10 cellular contexts compared by ENCODE assay signal in the genomic region with DNA sequence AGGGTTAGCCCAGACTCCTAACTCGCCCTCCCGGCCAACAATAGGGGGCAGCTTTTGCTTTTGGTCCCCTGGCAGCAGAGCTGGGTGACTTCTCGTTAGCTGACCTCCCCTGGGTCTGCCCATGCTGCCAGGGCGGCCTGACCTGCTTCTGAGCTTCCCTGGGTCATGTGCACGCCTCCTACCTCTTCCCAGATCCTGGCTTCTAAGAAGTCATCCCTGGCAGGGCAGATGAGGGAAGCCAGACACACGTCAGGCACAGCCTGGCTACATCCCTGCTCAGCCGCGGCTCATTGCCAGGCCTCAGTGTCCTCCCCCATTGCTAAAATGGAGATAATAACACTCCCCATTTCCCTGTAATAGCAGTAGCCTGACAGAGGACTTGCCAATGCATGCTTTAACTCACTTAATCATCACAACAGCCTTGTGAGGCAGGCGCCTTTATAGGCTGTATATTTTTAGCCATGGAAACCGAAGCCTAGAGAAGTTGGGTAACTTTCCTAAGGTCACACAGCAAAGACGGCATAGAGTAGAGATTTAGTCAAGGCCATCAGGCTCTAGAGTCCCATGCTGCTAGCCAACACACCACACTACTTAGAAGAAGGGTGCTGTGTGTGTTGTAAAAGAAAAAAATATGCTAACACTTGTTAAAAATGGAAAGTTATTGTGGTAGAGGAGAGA. TPM values are rescaled to one million over a fixed set of nuclear protein-coding genes. Genes with fewer than 3 reads are reported as not detected.
DNase-seq lines count a peak whose midpoint lies in the region; ATAC-seq and TF ChIP-seq lines count a peak whose summit lies in the region.
"Had no signal": no experiment of that assay in that cellular context is flagged by ENCODE, and none has a peak within 500 bp of the region (broad histone marks: within the 10 kb centered on the region; RNA-seq: fewer than 3 reads in every experiment).

No MANE protein-coding gene starts in this region.

- no peaks in the 10 kb centered on the region for H3K27me3 Mint-ChIP-seq in activated naive CD8-positive, alpha-beta T cell
- H3K27me3 Mint-ChIP-seq in activated naive CD8-positive, alpha-beta T cell treated with anti-CD3 and anti-CD28 coated beads for 36 hours = no peaks in the 10 kb centered on the region
- H3K27me3 Mint-ChIP-seq in chondrocyte (ENCODE audit: low read depth) = no peaks in the 10 kb centered on the region

- H3F3A ChIP-seq in PC-9 (ENCODE audit: insufficient read depth, low read depth) = peaks cover 10% of the 10 kb centered on the region; the same call in 1 of the 2 replicates

- ATAC-seq in lung (ENCODE audit: insufficient read depth, low FRiP score) (no peak), GM21360 (IDR thresholded peaks at IDR 0.05; ENCODE audit: unreplicated experiment) (no peak), GM19467 (IDR thresholded peaks at IDR 0.05; ENCODE audit: unreplicated experiment) (no peak)

- H2AFZ ChIP-seq in PC-9 = no peak overlapping the region

- peak overlapping the region; percentile 87 for H3K4me3 Mint-ChIP-seq in activated naive CD8-positive, alpha-beta T cell
- H3K4me3 Mint-ChIP-seq in activated naive CD8-positive, alpha-beta T cell treated with anti-CD3 and anti-CD28 coated beads for 36 hours = no peak overlapping the region
- peak overlapping the region; percentile 86 for H3K4me3 Mint-ChIP-seq in chondrocyte (ENCODE audit: unreplicated experiment)

- H3K4me1 ChIP-seq in lung (ENCODE audit: control insufficient read depth in 2 of 2, insufficient read depth in 2 of 2, low read length in 2 of 2) (peaks cover 0 to 12% of the 10 kb centered on the region in 2 donors), vagina (peaks cover 60% of the 10 kb centered on the region), PC-9 (replicated peaks; ENCODE audit: insufficient read depth) (0 out of 2 replicates have a peak, but pooled peaks cover 3% of the 10 kb centered on the region)

- TF ChIP-seq POLR2A in vagina (IDR thresholded peaks at IDR 0.05) = no peak

- H3K4me2 ChIP-seq in PC-9 = no peak overlapping the region

- no peaks in the 10 kb centered on the region for H4K20me1 ChIP-seq in PC-9 (ENCODE audit: insufficient read depth)

- no peaks in the 10 kb centered on the region for H3K79me2 ChIP-seq in PC-9 (ENCODE audit: low read depth)

- peak; percentile 15 for TF ChIP-seq CTCF in chondrocyte (IDR thresholded peaks at IDR 0.05)
- TF ChIP-seq CTCF in lung (IDR thresholded peaks at IDR 0.05; ENCODE audit: control extremely low read depth, extremely low read depth) = no peak
- no peak for TF ChIP-seq CTCF in vagina (IDR thresholded peaks at IDR 0.05)
- no peak for TF ChIP-seq CTCF in PC-9 (conservative IDR thresholded peaks at IDR 0.05)

- peak overlapping the region; percentile 27 to 58 for H3K27ac ChIP-seq in lung (ENCODE audit: low read depth in 1 of 2, low read length in 1 of 2)
- H3K27ac ChIP-seq in vagina = peak overlapping the region; percentile 92
- no peak overlapping the region for H3K27ac ChIP-seq in PC-9

- H3K36me3 ChIP-seq in lung (ENCODE audit: control insufficient read depth in 2 of 2, insufficient read depth in 2 of 2, low read length in 2 of 2) = peaks cover 0 to 11% of the 10 kb centered on the region in 2 donors
- peaks cover 0 to 4% of the 10 kb centered on the region in 2 donors for H3K36me3 ChIP-seq in vagina
- no peaks in the 10 kb centered on the region for H3K36me3 ChIP-seq in PC-9 (ENCODE audit: low read depth)

- no peaks in the 10 kb centered on the region for H3K9me3 Mint-ChIP-seq in activated naive CD8-positive, alpha-beta T cell (ENCODE audit: low read depth)
- no peaks in the 10 kb centered on the region for H3K9me3 Mint-ChIP-seq in activated naive CD8-positive, alpha-beta T cell treated with anti-CD3 and anti-CD28 coated beads for 36 hours
- H3K9me3 Mint-ChIP-seq in chondrocyte (ENCODE audit: low read depth) = no peaks in the 10 kb centered on the region

- peaks cover 4% of the 10 kb centered on the region for H3K36me3 Mint-ChIP-seq in activated naive CD8-positive, alpha-beta T cell
- H3K36me3 Mint-ChIP-seq in activated naive CD8-positive, alpha-beta T cell treated with anti-CD3 and anti-CD28 coated beads for 36 hours = peaks cover 7% of the 10 kb centered on the region
- H3K36me3 Mint-ChIP-seq in chondrocyte (ENCODE audit: low read depth) = peaks cover 16% of the 10 kb centered on the region

- POLR2A ChIA-PET in PC-9 (lab: Charles Lee; ENCODE audit: unreplicated experiment) = no interaction called here

- intact Hi-C loops in vagina (cut with DNase I) (loop anchor here (1.0 to 5.0 kb wide), 2 partner anchors 10 to 74 kb away; no protein-coding TSS in a partner anchor), PC-9 (cut with micrococcal nuclease; ENCODE audit: unreplicated experiment) (no loop called here)

- H3K9me2 ChIP-seq in PC-9 (ENCODE audit: insufficient read depth) = no peaks in the 10 kb centered on the region

- DNase-seq in activated naive CD8-positive, alpha-beta T cell treated with anti-CD3 and anti-CD28 coated beads for 36 hours = no peak
- DNase-seq in chondrocyte (ENCODE audit: low spot score) = no peak
- DNase-seq in lung (ENCODE audit: low spot score) = no peak
- peak in 1 of 2 donors; percentile 93 for DNase-seq in vagina (ENCODE audit: extremely low spot score in 2 of 2)
- DNase-seq in PC-9 = no peak
- DNase-seq: nucleus accumbens, SW 1271 had no signal

- WGBS in lung, 2 donors = 62 to 79% methylated on average over 11 of the region's 11 CpGs

- no peaks in the 10 kb centered on the region for H3K27me3 ChIP-seq in lung (ENCODE audit: control insufficient read depth, insufficient read depth)
- H3K27me3 ChIP-seq in vagina = no peaks in the 10 kb centered on the region
- peaks cover 17% of the 10 kb centered on the region for H3K27me3 ChIP-seq in PC-9 (ENCODE audit: insufficient read depth, low read depth)

- CTCF ChIA-PET in PC-9 (lab: Charles Lee) = no interaction called here

- H3K9me3 ChIP-seq in lung (ENCODE audit: control insufficient read depth in 2 of 2, insufficient read depth in 1 of 2, low read length in 1 of 2) (no peaks in the 10 kb centered on the region), vagina (no peaks in the 10 kb centered on the region), PC-9 (ENCODE audit: insufficient read depth, low read depth) (no peaks in the 10 kb centered on the region)

- BruUV-seq in PC-9 (replicated peaks; lab: Mats Ljungman, UMichigan) = no TSS peak

- peaks cover 32% of the 10 kb centered on the region for H3K4me1 Mint-ChIP-seq in activated naive CD8-positive, alpha-beta T cell (ENCODE audit: low read depth)
- peaks cover 23% of the 10 kb centered on the region for H3K4me1 Mint-ChIP-seq in activated naive CD8-positive, alpha-beta T cell treated with anti-CD3 and anti-CD28 coated beads for 36 hours
- H3K4me1 Mint-ChIP-seq in chondrocyte (ENCODE audit: low read depth) = peaks cover 43% of the 10 kb centered on the region

- H3K27ac Mint-ChIP-seq in activated naive CD8-positive, alpha-beta T cell = peak overlapping the region; percentile 76
- no peak overlapping the region for H3K27ac Mint-ChIP-seq in activated naive CD8-positive, alpha-beta T cell treated with anti-CD3 and anti-CD28 coated beads for 36 hours
- peak overlapping the region; percentile 64 for H3K27ac Mint-ChIP-seq in chondrocyte (ENCODE audit: unreplicated experiment)

- H3K4me3 ChIP-seq in lung (no peak overlapping the region), vagina (peak overlapping the region; percentile 66 to 83), PC-9 (no peak overlapping the region)

RNA-seq across cellular contexts. Expression of gene KCNK6, which starts 2.1 kb away (rescaled TPM):
- total RNA-seq in activated naive CD8-positive, alpha-beta T cell treated with anti-CD3 and anti-CD28 coated beads for 36 hours = 1 to 10 TPM; 6.6 to 6.9 TPM
- total RNA-seq in chondrocyte (22.0 to 30.9 TPM (median 29.2 TPM) in 3 replicates), lung (1 to 10 TPM; 3.0 to 9.5 TPM), vagina (16.2 TPM), PC-9 (2021) (6.1 and 9.3 TPM in 2 replicates)
- 10 to 100 TPM in 1 of 2 donors, 1 to 10 TPM in 1; 7.6 to 10.8 TPM for polyA plus RNA-seq in lung

RNA-seq across cellular contexts. Expression of gene YIF1B, which starts 6.0 kb away (rescaled TPM):
- 10 to 100 TPM; 57.3 to 63.0 TPM for total RNA-seq in activated naive CD8-positive, alpha-beta T cell treated with anti-CD3 and anti-CD28 coated beads for 36 hours
- 93.3 to 101 TPM (median 97.8 TPM) in 3 replicates for total RNA-seq in chondrocyte
- 10 to 100 TPM; 22.0 to 53.2 TPM for total RNA-seq in lung
- 100 to 1,000 TPM in 1 of 2 donors, 10 to 100 TPM in 1; 54.2 to 107 TPM for polyA plus RNA-seq in lung
- total RNA-seq in vagina = 32.9 TPM
- 33.6 and 39.8 TPM in 2 replicates for total RNA-seq in PC-9 (2021)

RNA-seq across cellular contexts. Expression of gene CATSPERG, which starts 13.8 kb away (rescaled TPM):
- 1 to 10 TPM; 1.9 to 2.1 TPM for total RNA-seq in activated naive CD8-positive, alpha-beta T cell treated with anti-CD3 and anti-CD28 coated beads for 36 hours
- total RNA-seq in chondrocyte (3.9 to 7.6 TPM (median 5.3 TPM) in 3 replicates), lung (10 to 100 TPM; 12.3 to 14.0 TPM), vagina (2.2 TPM), PC-9 (2021) (11.7 and 12.4 TPM in 2 replicates)
- polyA plus RNA-seq in lung = 1 to 10 TPM; 4.5 to 7.6 TPM

RNA-seq across cellular contexts. Expression of gene C19orf33, which starts 17.7 kb away (rescaled TPM):
- total RNA-seq in activated naive CD8-positive, alpha-beta T cell treated with anti-CD3 and anti-CD28 coated beads for 36 hours = not detected
- total RNA-seq in chondrocyte = 2.0 to 5.2 TPM (median 2.0 TPM) in 3 replicates
- 10 to 100 TPM; 32.0 to 91.8 TPM for total RNA-seq in lung
- 100 to 1,000 TPM; 170 to 687 TPM for polyA plus RNA-seq in lung
- 96.5 TPM for total RNA-seq in vagina
- total RNA-seq in PC-9 (2021) = 100 and 150 TPM in 2 replicates

RNA-seq across cellular contexts. Expression of gene PSMD8, which starts 52.6 kb away (rescaled TPM):
- 100 to 1,000 TPM; 193 to 199 TPM for total RNA-seq in activated naive CD8-positive, alpha-beta T cell treated with anti-CD3 and anti-CD28 coated beads for 36 hours
- total RNA-seq in chondrocyte (181 to 197 TPM (median 197 TPM) in 3 replicates), lung (100 to 1,000 TPM; 134 to 163 TPM), vagina (169 TPM), PC-9 (2021) (141 and 222 TPM in 2 replicates)
- 100 to 1,000 TPM in 1 of 2 donors, 10 to 100 TPM in 1; 65.4 to 233 TPM for polyA plus RNA-seq in lung

Comparison
In these comparisons a context has a peak if more than half of its experiments do, and no peak if none do; other contexts are left out.
1. H3K4me3 ChIP-seq: peak in vagina (2 of 2); none in lung (single experiment) and PC-9 (single experiment).